10 cellular contexts compared by ENCODE assay signal in genomic region chr9:97096793-97097192, GRCh38. TPM values are rescaled to one million over a fixed set of nuclear protein-coding genes. Genes with fewer than 3 reads are reported as not detected.
"Had no signal": no experiment of that assay in that cellular context is flagged by ENCODE, and none has a peak within 500 bp of the region (broad histone marks: within the 10 kb centered on the region; RNA-seq: fewer than 3 reads in every experiment).

No MANE protein-coding gene starts in this region.

- H3K4me3 ChIP-seq: GM23248, GM23338, HAP-1 had no signal

- H3K4me3 Mint-ChIP-seq: GM23338, H9, HFFc6 had no signal

- H3K9me3 Mint-ChIP-seq: GM23338, H9, HFFc6 had no signal

- H3K36me3 ChIP-seq: HAP-1 had no signal

- DNase-seq: GM23248, GOT3, H7, H9, HCEC 1CT, HFFc6 had no signal

- H3K4me1 ChIP-seq: HAP-1 had no signal

- H3K27ac Mint-ChIP-seq: GM23338, H9, HFFc6 had no signal

- H3K9ac ChIP-seq: GM23248 had no signal

- H3K4me1 Mint-ChIP-seq: GM23338, H9 had no signal

- H3K27ac ChIP-seq: GM23248 had no signal

- FAIRE-seq: H1 had no signal

- ATAC-seq: GM23338, HCT116 had no signal

- H2AFZ ChIP-seq: GM23248, GM23338 had no signal

- H3K4me2 ChIP-seq: GM23338 had no signal

- H3K9me3 ChIP-seq: HAP-1 had no signal

RNA-seq across cellular contexts. Expression of gene CTSV, which starts 57.9 kb away (rescaled TPM):
- total RNA-seq: GM23248 had no signal
